In genomic region chr22:30451488-30451887, GRCh38 we compare ENCODE assay signal across 6 cellular contexts. TPM values are rescaled to one million over a fixed set of nuclear protein-coding genes. Genes with fewer than 3 reads are reported as not detected.
"Had no signal": no experiment of that assay in that cellular context is flagged by ENCODE, and none has a peak within 500 bp of the region (broad histone marks: within the 10 kb centered on the region; RNA-seq: fewer than 3 reads in every experiment).

No MANE protein-coding gene starts in this region.

RNA-seq across cellular contexts. Expression of gene SEC14L3, which starts 20.3 kb away (rescaled TPM):
- total RNA-seq: OCI-LY7, PC-9, Peyer's patch, Right ventricle myocardium superior, RPMI7951, SJSA1 had no signal

RNA-seq across cellular contexts. Expression of gene SEC14L4, which starts 54.0 kb away (rescaled TPM):
- total RNA-seq: OCI-LY7, Peyer's patch, Right ventricle myocardium superior, SJSA1 had no signal
